Comparison of ENCODE assay signal across 18 cellular contexts in genomic region chr1:53763461-53763860, GRCh38. TPM values are rescaled to one million over a fixed set of nuclear protein-coding genes. Genes with fewer than 3 reads are reported as not detected.
"Had no signal": no experiment of that assay in that cellular context is flagged by ENCODE, and none has a peak within 500 bp of the region (broad histone marks: within the 10 kb centered on the region; RNA-seq: fewer than 3 reads in every experiment).

No MANE protein-coding gene starts in this region.

- H3K4me3 ChIP-seq: gastroesophageal sphincter, heart left ventricle, lung, suprapubic skin had no signal

- H3K36me3 ChIP-seq: suprapubic skin had no signal

- H3K9me3 ChIP-seq: neutrophil, suprapubic skin had no signal

- ATAC-seq: activated CD4-positive, CD25-positive, alpha-beta regulatory T cell treated with anti-CD3 and anti-CD28 coated beads, Interleukin-2, amount 50 U/mL, for 24 hours; activated naive CD8-positive, alpha-beta T cell treated with anti-CD3 and anti-CD28 coated beads, Interleukin-2, amount 50 U/mL, for 24 hours; activated T-cell treated with anti-CD3 and anti-CD28 coated beads, Interleukin-2, amount 50 U/mL, for 4 hours; gastroesophageal sphincter; heart left ventricle; left lobe of liver; natural killer cell treated with Interleukin-12 subunit alpha and Interleukin-12 subunit beta and Interleukin-15 and Interleukin-18, amount 100 ng/mL, for 72 hours had no signal

- H3K27me3 ChIP-seq: gastroesophageal sphincter, heart left ventricle, neutrophil, suprapubic skin had no signal

- H3K4me1 ChIP-seq: gastroesophageal sphincter, suprapubic skin had no signal

- H3K27ac ChIP-seq: gastroesophageal sphincter, heart left ventricle, neutrophil, suprapubic skin had no signal

- DNase-seq: activated CD4-positive, alpha-beta T cell treated with anti-CD3 and anti-CD28 coated beads, Interleukin-2, amount 50 U/mL, for 1 hour; activated CD8-positive, alpha-beta memory T cell treated with anti-CD3 and anti-CD28 coated beads, Interleukin-2, amount 50 U/mL, for 4 hours; activated naive CD4-positive, alpha-beta T cell treated with anti-CD3 and anti-CD28 coated beads, Interleukin-2, amount 10 ng/mL, durations not matched to agents 7 days and 5 days; activated naive CD8-positive, alpha-beta T cell treated with anti-CD3 and anti-CD28 coated beads, Interleukin-2, amount 50 U/mL, for 24 hours; activated T-cell treated with anti-CD3 and anti-CD28 coated beads, Interleukin-2, amount 50 U/mL, for 4 hours; aorta; cortex of kidney; heart left ventricle; kidney; retina had no signal

- FAIRE-seq: kidney had no signal

RNA-seq across cellular contexts. Expression of gene GLIS1, which starts 24.5 kb away (rescaled TPM):
- total RNA-seq: activated T-cell treated with anti-CD3 and anti-CD28 coated beads, Interleukin-2, amount 50 U/mL, for 4 hours; left lobe of liver; natural killer cell treated with Interleukin-12 subunit alpha and Interleukin-12 subunit beta and Interleukin-15 and Interleukin-18, amount 100 ng/mL, for 72 hours; skeletal muscle tissue had no signal
